ENCODE assay signal across 11 cellular contexts in the genomic region with DNA sequence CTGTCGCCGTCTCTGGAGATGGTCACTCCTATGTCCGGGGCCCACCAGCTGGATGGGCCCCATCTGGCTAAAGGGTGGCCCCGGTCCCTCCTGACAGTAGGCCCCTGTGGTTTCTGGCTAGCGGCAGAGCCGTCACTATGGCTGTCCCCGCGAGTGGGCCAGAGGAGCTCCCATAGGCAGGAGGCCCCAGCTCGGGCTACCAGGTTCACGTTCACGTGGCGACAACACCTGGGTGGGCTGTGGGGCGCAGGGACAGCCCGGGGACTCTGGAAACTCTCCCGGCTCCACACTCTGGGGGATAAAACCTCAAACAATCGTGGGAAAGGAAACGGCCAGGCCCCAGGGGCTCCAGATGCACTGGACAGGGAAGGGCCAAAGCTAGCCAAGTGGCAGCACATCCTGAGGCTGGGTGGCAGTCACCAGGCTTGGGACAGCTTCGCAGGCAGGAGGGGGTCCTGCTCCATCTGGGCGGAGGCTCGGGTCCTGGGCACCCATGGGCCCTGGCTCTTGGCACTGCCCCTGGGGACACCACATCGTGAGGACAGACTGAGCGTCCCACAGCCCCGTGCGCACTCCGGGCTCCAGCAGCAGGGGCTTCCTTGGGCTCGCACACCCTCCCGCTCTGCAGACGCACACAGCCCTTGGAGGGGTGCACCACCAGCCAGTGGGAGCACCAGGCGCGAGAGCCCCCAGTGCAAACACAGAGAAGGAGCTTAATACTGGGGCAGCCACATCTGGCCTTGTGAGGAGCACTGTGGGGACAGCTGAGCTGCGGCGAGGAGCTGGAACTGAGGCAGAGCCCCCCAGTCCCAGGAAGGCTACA. TPM values are rescaled to one million over a fixed set of nuclear protein-coding genes. Genes with fewer than 3 reads are reported as not detected.
DNase-seq lines count a peak whose midpoint lies in the region; ATAC-seq and TF ChIP-seq lines count a peak whose summit lies in the region.
"Had no signal": no experiment of that assay in that cellular context is flagged by ENCODE, and none has a peak within 500 bp of the region (broad histone marks: within the 10 kb centered on the region; RNA-seq: fewer than 3 reads in every experiment).

No MANE protein-coding gene starts in this region.

- H3K4me1 Mint-ChIP-seq in CD8-positive, alpha-beta memory T cell: peaks cover 40 to 64% (median 55%) of the 10 kb centered on the region in 3 donors

- peak overlapping the region; percentile 76 to 100 (median 99) for H3K27ac Mint-ChIP-seq in CD8-positive, alpha-beta memory T cell
- H3K27ac Mint-ChIP-seq: endodermal cell had no signal

- no peaks in the 10 kb centered on the region for H3K9me3 Mint-ChIP-seq in CD8-positive, alpha-beta memory T cell
- H3K9me3 Mint-ChIP-seq: endodermal cell had no signal

- no TSS peak for BruUV-seq in PC-3 (replicated peaks; lab: Mats Ljungman, UMichigan)

- peaks cover 0 to 4% of the 10 kb centered on the region in 2 donors for H3K27me3 Mint-ChIP-seq in CD8-positive, alpha-beta memory T cell

- POLR2A ChIA-PET in CD8-positive, alpha-beta memory T cell (lab: Charles Lee): interaction anchor here (0.7 to 4.2 kb wide), 17 partner anchors 10 to 131 kb away, joined by 3 to 26 read pairs (median 4); a partner anchor contains a TSS
- POLR2A ChIA-PET in PC-3 (lab: Charles Lee; ENCODE audit: unreplicated experiment): no interaction called here

- no peaks in the 10 kb centered on the region for H3K9me2 ChIP-seq in PC-3 (replicated peaks; ENCODE audit: low read length)

- H2AFZ ChIP-seq in PC-3 (ENCODE audit: low read length) (no peak overlapping the region), osteoblast (ENCODE audit: low read length) (no peak overlapping the region)

- CTCF ChIA-PET in CD8-positive, alpha-beta memory T cell (lab: Charles Lee): interaction anchor here (0.9 to 5.9 kb wide), 11 partner anchors 14 to 156 kb away, joined by 3 to 29 read pairs (median 5); a partner anchor contains a TSS
- CTCF ChIA-PET in PC-3 (lab: Charles Lee): no interaction called here

- H3K9me3 ChIP-seq in CD8-positive, alpha-beta memory T cell (ENCODE audit: low read length): no peaks in the 10 kb centered on the region
- H3K9me3 ChIP-seq in PC-3 (ENCODE audit: low read length) (no peaks in the 10 kb centered on the region), osteoblast (ENCODE audit: low read depth, low read length) (no peaks in the 10 kb centered on the region)

- H3K36me3 Mint-ChIP-seq in CD8-positive, alpha-beta memory T cell: peaks cover 0 to 76% (median 0%) of the 10 kb centered on the region in 3 donors

- peaks cover 25% of the 10 kb centered on the region for H3K36me3 ChIP-seq in CD8-positive, alpha-beta memory T cell (ENCODE audit: insufficient read depth, low read length)
- no peaks in the 10 kb centered on the region for H3K36me3 ChIP-seq in PC-3 (ENCODE audit: low read depth, low read length)
- H3K36me3 ChIP-seq in osteoblast (ENCODE audit: insufficient read depth, low read length): peaks cover 15% of the 10 kb centered on the region

- H3K4me3 Mint-ChIP-seq in CD8-positive, alpha-beta memory T cell: peak overlapping the region; percentile 94 to 97 (median 96)
- H3K4me3 Mint-ChIP-seq: endodermal cell had no signal

- TF ChIP-seq CTCF in PC-3 (conservative IDR thresholded peaks at IDR 0.05; ENCODE audit: low read depth, low read length) (no peak), osteoblast (IDR thresholded peaks at IDR 0.05; ENCODE audit: extremely low read depth, low read depth, low read length) (no peak)

- H3K4me1 ChIP-seq in CD8-positive, alpha-beta memory T cell (ENCODE audit: insufficient read depth, low read length): peaks cover 80% of the 10 kb centered on the region
- peaks cover 15% of the 10 kb centered on the region for H3K4me1 ChIP-seq in PC-3 (ENCODE audit: insufficient read depth, low read length)
- peaks cover 20% of the 10 kb centered on the region for H3K4me1 ChIP-seq in osteoblast (ENCODE audit: insufficient read depth, low read length)

- H3K27ac ChIP-seq in CD8-positive, alpha-beta memory T cell (ENCODE audit: low read depth, low read length): peak overlapping the region; percentile 93
- H3K27ac ChIP-seq in PC-3 (ENCODE audit: low read length): no peak overlapping the region
- H3K27ac ChIP-seq in caudate nucleus (ENCODE audit: low read depth, low read length): peak overlapping the region; percentile 84
- H3K27ac ChIP-seq in osteoblast (ENCODE audit: low read depth, low read length): peak overlapping the region; percentile 53

- intact Hi-C loops in PC-3 (cut with micrococcal nuclease): no loop called here

- no peaks in the 10 kb centered on the region for H3F3A ChIP-seq in PC-3 (ENCODE audit: low read length, unreplicated experiment)

- H3K79me2 ChIP-seq in PC-3 (ENCODE audit: low read length) (peaks cover 16% of the 10 kb centered on the region), osteoblast (ENCODE audit: insufficient read depth, low read length) (peaks cover 54% of the 10 kb centered on the region)

- DNase-seq in CD8-positive, alpha-beta memory T cell: peak in 1 of 5 donors; percentile 38
- DNase-seq in PC-3 (no peak), caudate nucleus (lab: John Stamatoyannopoulos, UW) (no peak), osteoblast (ENCODE audit: insufficient read length, low spot score, missing footprints) (no peak), NCI-H2171 (lab: John Stamatoyannopoulos, UW) (no peak), NCI-H1048 (lab: John Stamatoyannopoulos, UW) (no peak), pons (ENCODE audit: low spot score) (no peak), medulla oblongata (ENCODE audit: extremely low spot score) (no peak)
- DNase-seq: DMS53, endodermal cell had no signal

- ATAC-seq in PC-3: no peak

- no peak overlapping the region for H3K9ac ChIP-seq in PC-3 (ENCODE audit: low read length)

- H4K20me1 ChIP-seq in PC-3 (ENCODE audit: low read length): no peaks in the 10 kb centered on the region
- peaks cover 6% of the 10 kb centered on the region for H4K20me1 ChIP-seq in osteoblast (ENCODE audit: insufficient read depth, low read length)

- no peaks in the 10 kb centered on the region for H3K27me3 ChIP-seq in CD8-positive, alpha-beta memory T cell (ENCODE audit: insufficient read depth, low read length, poor library complexity, severe bottlenecking)
- no peaks in the 10 kb centered on the region for H3K27me3 ChIP-seq in PC-3 (ENCODE audit: low read length)
- H3K27me3 ChIP-seq in osteoblast (ENCODE audit: insufficient read depth, low read length): no peaks in the 10 kb centered on the region

- H3K4me2 ChIP-seq in PC-3 (ENCODE audit: low read length) (peak overlapping the region; percentile 46; the same call in 1 of the 2 replicates), osteoblast (ENCODE audit: insufficient read depth, low read length) (peak overlapping the region; percentile 75)

- peak overlapping the region; percentile 97 for H3K4me3 ChIP-seq in CD8-positive, alpha-beta memory T cell (ENCODE audit: low read length)
- H3K4me3 ChIP-seq in PC-3 (ENCODE audit: low read length): no peak overlapping the region
- H3K4me3 ChIP-seq in osteoblast (ENCODE audit: insufficient read depth, low read length): peak overlapping the region; percentile 52

RNA-seq across cellular contexts. Expression of a gene that starts 4.5 kb away (rescaled TPM):
- total RNA-seq in CD8-positive, alpha-beta memory T cell: 10 to 100 TPM; 51.7 to 56.2 TPM
- 122 TPM for polyA plus RNA-seq in CD8-positive, alpha-beta memory T cell
- total RNA-seq in PC-3 (2014; rRNA removed) (25.2 and 28.8 TPM in 2 replicates), osteoblast (14.5 and 18.0 TPM in 2 replicates)

RNA-seq across cellular contexts. Expression of a gene that starts 4.6 kb away (rescaled TPM):
- total RNA-seq in CD8-positive, alpha-beta memory T cell: 10 to 100 TPM; 68.6 to 69.0 TPM
- polyA plus RNA-seq in CD8-positive, alpha-beta memory T cell: 21.6 TPM
- total RNA-seq in PC-3 (2014; rRNA removed) (30.3 and 39.4 TPM in 2 replicates), osteoblast (14.8 and 15.6 TPM in 2 replicates)

RNA-seq across cellular contexts. Expression of a gene that starts 15.4 kb away (rescaled TPM):
- 1 to 10 TPM; 2.2 to 2.8 TPM for total RNA-seq in CD8-positive, alpha-beta memory T cell
- 13.5 TPM for polyA plus RNA-seq in CD8-positive, alpha-beta memory T cell
- total RNA-seq in PC-3 (2014; rRNA removed): 0.22 and 0.46 TPM in 2 replicates
- total RNA-seq in osteoblast: not detected in 2 replicates
- polyA plus RNA-seq: keratinocyte had no signal

RNA-seq across cellular contexts. Expression of a gene that starts 38.9 kb away (rescaled TPM):
- 10 to 100 TPM; 58.0 to 59.7 TPM for total RNA-seq in CD8-positive, alpha-beta memory T cell
- 25.6 TPM for polyA plus RNA-seq in CD8-positive, alpha-beta memory T cell
- total RNA-seq in PC-3 (2014; rRNA removed) (38.3 and 48.9 TPM in 2 replicates), osteoblast (67.3 and 73.1 TPM in 2 replicates)

RNA-seq across cellular contexts. Expression of a gene that starts 50.9 kb away (rescaled TPM):
- total RNA-seq in CD8-positive, alpha-beta memory T cell: 100 to 1,000 TPM; 208 to 237 TPM
- 1,129 TPM for polyA plus RNA-seq in CD8-positive, alpha-beta memory T cell
- total RNA-seq in PC-3 (2014; rRNA removed): not detected in 2 replicates
- total RNA-seq in osteoblast: 144 and 250 TPM in 2 replicates
